In genomic region chr1:172378109-172378755, GRCh38 we compare ENCODE assay signal across 23 cellular contexts. TPM values are rescaled to one million over a fixed set of nuclear protein-coding genes. Genes with fewer than 3 reads are reported as not detected.
DNase-seq lines count a peak whose midpoint lies in the region; ATAC-seq and TF ChIP-seq lines count a peak whose summit lies in the region.
"Had no signal": no experiment of that assay in that cellular context is flagged by ENCODE, and none has a peak within 500 bp of the region (broad histone marks: within the 10 kb centered on the region; RNA-seq: fewer than 3 reads in every experiment).

No MANE protein-coding gene starts in this region.

- intact Hi-C loops in lower lobe of right lung (cut with DNase I) = no loop called here

- no peak overlapping the region for H2BK12ac ChIP-seq in mesenchymal stem cell (ENCODE audit: low read length in 2 of 2)

- H3K9me3 ChIP-seq in BLaER1 (no peaks in the 10 kb centered on the region), adipocyte (ENCODE audit: control insufficient read depth, low read length) (no peaks in the 10 kb centered on the region), lower lobe of right lung (no peaks in the 10 kb centered on the region), mesenchymal stem cell (ENCODE audit: control insufficient read depth, low read length) (no peaks in the 10 kb centered on the region)
- H3K9me3 ChIP-seq: Peyer's patch had no signal

- no peak overlapping the region for H2AK5ac ChIP-seq in mesenchymal stem cell (ENCODE audit: low read length, severe bottlenecking)

- H4K20me1 ChIP-seq in BLaER1 = no peaks in the 10 kb centered on the region

- H3K36me3 ChIP-seq in BLaER1 (no peaks in the 10 kb centered on the region), adipocyte (ENCODE audit: control insufficient read depth, insufficient read depth, low read length, severe bottlenecking) (no peaks in the 10 kb centered on the region), lower lobe of right lung (no peaks in the 10 kb centered on the region), mesenchymal stem cell (ENCODE audit: control insufficient read depth in 1 of 2, insufficient read depth in 2 of 2, low read depth in 1 of 2, low read length in 2 of 2) (no peaks in the 10 kb centered on the region)
- H3K36me3 ChIP-seq: Peyer's patch had no signal

- peaks cover 85% of the 10 kb centered on the region for H3K4me1 ChIP-seq in BLaER1
- peaks cover 16% of the 10 kb centered on the region for H3K4me1 ChIP-seq in adipocyte (ENCODE audit: control insufficient read depth, insufficient read depth, low read length)
- no peaks in the 10 kb centered on the region for H3K4me1 ChIP-seq in lower lobe of right lung
- peaks cover 2% of the 10 kb centered on the region for H3K4me1 ChIP-seq in mesenchymal stem cell (ENCODE audit: control insufficient read depth, insufficient read depth, low read depth, low read length)

- 0 out of 2 replicates have a peak overlapping the region, but pooled peaks have one; percentile 13 for H3K4me2 ChIP-seq in BLaER1
- no peak overlapping the region for H3K4me2 ChIP-seq in mesenchymal stem cell (ENCODE audit: low read length, poor library complexity, severe bottlenecking)
- H3K4me2 ChIP-seq: KMS-11 had no signal

- H2BK5ac ChIP-seq in mesenchymal stem cell (ENCODE audit: low read depth, low read length, poor library complexity, severe bottlenecking) = no peak overlapping the region

- WGBS in mesenchymal stem cell = no CpG with 5 or more reads among the region's 1 CpG

- H3K27me3 Mint-ChIP-seq in mesothelial cell of epicardium (ENCODE audit: low read depth) = no peaks in the 10 kb centered on the region

- no peak overlapping the region for H3K4ac ChIP-seq in mesenchymal stem cell (ENCODE audit: low read depth in 1 of 2, low read length in 2 of 2)

- H3K4me3 ChIP-seq in BLaER1 (no peak overlapping the region), adipocyte (ENCODE audit: low read length) (no peak overlapping the region), lower lobe of right lung (no peak overlapping the region), mesenchymal stem cell (ENCODE audit: insufficient read depth in 1 of 2, low read depth in 1 of 2, low read length in 2 of 2) (no peak overlapping the region)
- H3K4me3 ChIP-seq: GM23248, Peyer's patch had no signal

- H3K36me3 Mint-ChIP-seq in mesothelial cell of epicardium = no peaks in the 10 kb centered on the region
- H3K36me3 Mint-ChIP-seq: CD14-positive monocyte had no signal

- peak; percentile 52 to 58 for DNase-seq in NCI-H526 (lab: John Stamatoyannopoulos, UW)
- peak; percentile 77 for DNase-seq in adipocyte (ENCODE audit: low read depth)
- DNase-seq in mesothelial cell of epicardium (ENCODE audit: low spot score in 2 of 2, unreplicated experiment in 2 of 2) = no peak
- no peak for DNase-seq in lower lobe of right lung
- DNase-seq in mesenchymal stem cell = no peak
- DNase-seq in DMS79 (lab: John Stamatoyannopoulos, UW) = no peak
- DNase-seq: ACHN; GM23248; H9; HFFc6; NCI-H1105; NCI-H1694; NCI-H446; NCI-H69; NK-92 treated with Interleukin-12 subunit alpha and Interleukin-12 subunit beta, amount 100 ng/mL, for 24 hours; Peyer's patch had no signal

- peaks cover 2% of the 10 kb centered on the region for H3K79me1 ChIP-seq in mesenchymal stem cell (replicated peaks; ENCODE audit: low read length, poor library complexity, severe bottlenecking)

- no peak overlapping the region for H4K91ac ChIP-seq in mesenchymal stem cell (ENCODE audit: low read length)

- H3K9ac ChIP-seq in BLaER1 (no peak overlapping the region), adipocyte (ENCODE audit: low read length) (no peak overlapping the region), mesenchymal stem cell (ENCODE audit: low read length) (no peak overlapping the region)
- H3K9ac ChIP-seq: GM23248, KMS-11 had no signal

- no peak overlapping the region for H2BK15ac ChIP-seq in mesenchymal stem cell (ENCODE audit: low read depth, poor library complexity, severe bottlenecking)

- H3K18ac ChIP-seq in mesenchymal stem cell (ENCODE audit: low read depth in 1 of 2, low read length in 2 of 2) = no peak overlapping the region

- H4K8ac ChIP-seq in mesenchymal stem cell (ENCODE audit: low read length) = no peak overlapping the region

- H3K27ac ChIP-seq in BLaER1 (no peak overlapping the region), lower lobe of right lung (no peak overlapping the region), mesenchymal stem cell (ENCODE audit: low read length, poor library complexity, severe bottlenecking) (no peak overlapping the region)
- H3K27ac ChIP-seq: GM23248, HL-60, KMS-11, Peyer's patch had no signal

- no peaks in the 10 kb centered on the region for H3K9me3 Mint-ChIP-seq in mesothelial cell of epicardium
- H3K9me3 Mint-ChIP-seq: CD14-positive monocyte, H9, HFFc6 had no signal

- ATAC-seq in HG02840 (IDR thresholded peaks at IDR 0.05; ENCODE audit: low FRiP score, unreplicated experiment) (no peak), lower lobe of right lung (no peak)

- no peaks in the 10 kb centered on the region for H3K27me3 ChIP-seq in BLaER1
- H3K27me3 ChIP-seq in adipocyte (replicated peaks; ENCODE audit: control insufficient read depth, insufficient read depth, low read length) = no peaks in the 10 kb centered on the region
- no peaks in the 10 kb centered on the region for H3K27me3 ChIP-seq in lower lobe of right lung (ENCODE audit: low read depth)
- no peaks in the 10 kb centered on the region for H3K27me3 ChIP-seq in mesenchymal stem cell (ENCODE audit: control insufficient read depth in 1 of 2, insufficient read depth in 1 of 2, low read length in 2 of 2)
- H3K27me3 ChIP-seq: Peyer's patch had no signal

- no peak overlapping the region for H3K14ac ChIP-seq in mesenchymal stem cell (ENCODE audit: low read length in 2 of 2)

- H3K23ac ChIP-seq in mesenchymal stem cell (ENCODE audit: low read length in 2 of 2) = no peak overlapping the region

- TF ChIP-seq CTCF in mesothelial cell of epicardium (IDR thresholded peaks at IDR 0.05; ENCODE audit: unreplicated experiment) (no peak), lower lobe of right lung (IDR thresholded peaks at IDR 0.05) (no peak)

- H2BK120ac ChIP-seq in mesenchymal stem cell (ENCODE audit: low read depth, low read length) = no peak overlapping the region

- no peak overlapping the region for H3K4me3 Mint-ChIP-seq in mesothelial cell of epicardium
- H3K4me3 Mint-ChIP-seq: CD14-positive monocyte, H9, HFFc6 had no signal

- peaks cover 81% of the 10 kb centered on the region for H3K4me1 Mint-ChIP-seq in mesothelial cell of epicardium

- peak overlapping the region; percentile 10 for H3K27ac Mint-ChIP-seq in mesothelial cell of epicardium
- H3K27ac Mint-ChIP-seq: CD14-positive monocyte, H9, HFFc6 had no signal

- H2AFZ ChIP-seq in mesenchymal stem cell (ENCODE audit: low read depth, low read length) = no peak overlapping the region
- H2AFZ ChIP-seq: GM23248 had no signal

RNA-seq across cellular contexts. Expression of gene C1orf105, which starts 42.3 kb away (rescaled TPM):
- total RNA-seq in mesothelial cell of epicardium = 0.57 to 0.95 TPM in 2 of 3 replicates, not detected in the other
- total RNA-seq in lower lobe of right lung = not detected
- polyA plus RNA-seq in mesenchymal stem cell (2013, experiment 1 of 2) = not detected
- not detected for polyA plus RNA-seq in mesenchymal stem cell (2013, experiment 2 of 2)
- total RNA-seq: GM23248; H9; HFFc6; HT-29; Peyer's patch; T-helper 1 cell treated with Interleukin-12 subunit alpha and Interleukin-12 subunit beta and Interleukin-4 antibody, amounts not matched to agents 30 ng/mL and 1 ng/mL, for 36 hours had no signal
- polyA plus RNA-seq: CD14-positive monocyte, GM23248 had no signal

Comparison
In these comparisons a context has a peak if more than half of its experiments do, and no peak if none do; other contexts are left out.
1. DNase-seq: peak in NCI-H526 (2 of 2) and adipocyte (single experiment); none in mesothelial cell of epicardium (0 of 2), lower lobe of right lung (single experiment), mesenchymal stem cell (single experiment) and DMS79 (single experiment).